Comparison of ENCODE assay signal across 1 cellular context in the genomic region with DNA sequence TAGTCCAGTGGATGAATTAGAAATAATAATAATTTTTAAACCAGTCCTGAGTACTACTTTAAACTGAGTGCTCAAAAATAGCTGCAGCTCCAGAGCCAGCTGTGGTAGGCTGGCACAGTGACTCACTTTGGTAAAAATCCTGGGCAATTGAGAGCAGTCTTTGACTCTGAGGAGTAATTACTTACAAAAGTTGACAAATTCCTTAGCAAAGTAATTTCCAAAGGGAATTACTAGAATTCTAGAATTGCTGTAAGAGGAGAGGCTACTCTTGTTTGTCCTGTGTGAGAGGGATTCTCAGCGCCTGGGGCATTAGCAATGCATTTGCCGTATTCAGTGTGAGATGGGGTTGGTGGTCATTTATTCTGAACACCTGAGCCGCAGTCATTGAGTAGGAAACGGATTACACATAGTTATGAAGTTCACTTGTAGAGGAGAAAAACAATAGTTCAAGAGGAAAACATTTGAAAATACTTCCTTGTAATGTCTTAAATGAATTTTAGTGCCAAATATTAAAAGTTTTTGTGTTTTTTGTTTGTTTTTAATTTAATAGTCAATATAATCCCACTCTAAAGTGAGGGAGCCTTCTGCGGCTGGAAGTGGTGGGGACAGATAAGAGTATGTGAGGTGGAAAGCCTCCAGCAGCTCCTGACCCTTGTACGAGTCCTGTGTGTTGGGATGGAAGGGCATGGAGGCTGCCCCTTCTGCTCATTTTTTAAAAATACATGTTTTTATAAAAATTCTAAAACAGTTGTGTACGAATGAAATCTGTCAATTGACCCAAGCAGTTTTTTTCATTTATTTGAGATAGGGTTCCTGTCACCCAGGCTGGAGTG.
TF ChIP-seq lines count a peak whose summit lies in the region.

No MANE protein-coding gene starts in this region.

TF ChIP-seq in WTC11, 78 proteins besides CTCF, POLR2A, EP300 and RAD21 (continued from another document):
- TF ChIP-seq, protein P1, sequence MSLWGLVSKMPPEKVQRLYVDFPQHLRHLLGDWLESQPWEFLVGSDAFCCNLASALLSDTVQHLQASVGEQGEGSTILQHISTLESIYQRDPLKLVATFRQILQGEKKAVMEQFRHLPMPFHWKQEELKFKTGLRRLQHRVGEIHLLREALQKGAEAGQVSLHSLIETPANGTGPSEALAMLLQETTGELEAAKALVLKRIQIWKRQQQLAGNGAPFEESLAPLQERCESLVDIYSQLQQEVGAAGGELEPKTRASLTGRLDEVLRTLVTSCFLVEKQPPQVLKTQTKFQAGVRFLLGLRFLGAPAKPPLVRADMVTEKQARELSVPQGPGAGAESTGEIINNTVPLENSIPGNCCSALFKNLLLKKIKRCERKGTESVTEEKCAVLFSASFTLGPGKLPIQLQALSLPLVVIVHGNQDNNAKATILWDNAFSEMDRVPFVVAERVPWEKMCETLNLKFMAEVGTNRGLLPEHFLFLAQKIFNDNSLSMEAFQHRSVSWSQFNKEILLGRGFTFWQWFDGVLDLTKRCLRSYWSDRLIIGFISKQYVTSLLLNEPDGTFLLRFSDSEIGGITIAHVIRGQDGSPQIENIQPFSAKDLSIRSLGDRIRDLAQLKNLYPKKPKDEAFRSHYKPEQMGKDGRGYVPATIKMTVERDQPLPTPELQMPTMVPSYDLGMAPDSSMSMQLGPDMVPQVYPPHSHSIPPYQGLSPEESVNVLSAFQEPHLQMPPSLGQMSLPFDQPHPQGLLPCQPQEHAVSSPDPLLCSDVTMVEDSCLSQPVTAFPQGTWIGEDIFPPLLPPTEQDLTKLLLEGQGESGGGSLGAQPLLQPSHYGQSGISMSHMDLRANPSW (CRISPR knock-in tag; conservative IDR thresholded peaks at IDR 0.05; ENCODE audit: low read depth), result no peak
- TF ChIP-seq RORB (CRISPR knock-in tag; IDR thresholded peaks at IDR 0.05) (no peak), SMAD3 (CRISPR knock-in tag; IDR thresholded peaks at IDR 0.05; ENCODE audit: borderline replicate concordance) (no peak), NFATC4 (CRISPR knock-in tag; IDR thresholded peaks at IDR 0.05) (no peak)
- TF ChIP-seq, protein P2, sequence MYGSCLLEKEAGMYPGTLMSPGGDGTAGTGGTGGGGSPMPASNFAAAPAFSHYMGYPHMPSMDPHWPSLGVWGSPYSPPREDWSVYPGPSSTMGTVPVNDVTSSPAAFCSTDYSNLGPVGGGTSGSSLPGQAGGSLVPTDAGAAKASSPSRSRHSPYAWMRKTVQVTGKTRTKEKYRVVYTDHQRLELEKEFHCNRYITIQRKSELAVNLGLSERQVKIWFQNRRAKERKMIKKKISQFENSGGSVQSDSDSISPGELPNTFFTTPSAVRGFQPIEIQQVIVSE (CRISPR knock-in tag; IDR thresholded peaks at IDR 0.05; ENCODE audit: borderline replicate concordance), result no peak
- TF ChIP-seq, protein P3, sequence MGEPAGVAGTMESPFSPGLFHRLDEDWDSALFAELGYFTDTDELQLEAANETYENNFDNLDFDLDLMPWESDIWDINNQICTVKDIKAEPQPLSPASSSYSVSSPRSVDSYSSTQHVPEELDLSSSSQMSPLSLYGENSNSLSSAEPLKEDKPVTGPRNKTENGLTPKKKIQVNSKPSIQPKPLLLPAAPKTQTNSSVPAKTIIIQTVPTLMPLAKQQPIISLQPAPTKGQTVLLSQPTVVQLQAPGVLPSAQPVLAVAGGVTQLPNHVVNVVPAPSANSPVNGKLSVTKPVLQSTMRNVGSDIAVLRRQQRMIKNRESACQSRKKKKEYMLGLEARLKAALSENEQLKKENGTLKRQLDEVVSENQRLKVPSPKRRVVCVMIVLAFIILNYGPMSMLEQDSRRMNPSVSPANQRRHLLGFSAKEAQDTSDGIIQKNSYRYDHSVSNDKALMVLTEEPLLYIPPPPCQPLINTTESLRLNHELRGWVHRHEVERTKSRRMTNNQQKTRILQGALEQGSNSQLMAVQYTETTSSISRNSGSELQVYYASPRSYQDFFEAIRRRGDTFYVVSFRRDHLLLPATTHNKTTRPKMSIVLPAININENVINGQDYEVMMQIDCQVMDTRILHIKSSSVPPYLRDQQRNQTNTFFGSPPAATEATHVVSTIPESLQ (CRISPR knock-in tag; IDR thresholded peaks at IDR 0.05), result no peak
